In genomic region chr14:31126680-31127079, GRCh38 we compare ENCODE assay signal across 33 cellular contexts.
"Had no signal": no experiment of that assay in that cellular context is flagged by ENCODE, and none has a peak within 500 bp of the region (broad histone marks: within the 10 kb centered on the region; RNA-seq: fewer than 3 reads in every experiment).

No MANE protein-coding gene starts in this region.

- H3K9me3 ChIP-seq: adrenal gland, body of pancreas, breast epithelium had no signal

- H3K27me3 ChIP-seq: adrenal gland, body of pancreas, brain microvascular endothelial cell, breast epithelium had no signal

- DNase-seq: activated B cell treated with CpG ODN at 0.5 μM for 24 hours; activated CD4-positive, alpha-beta memory T cell treated with anti-CD3 and anti-CD28 coated beads for 36 hours; activated CD4-positive, alpha-beta T cell treated with anti-CD3 and anti-CD28 coated beads for 4 hours; activated CD4-positive, alpha-beta T cell treated with anti-CD3 and anti-CD28 coated beads, Interleukin-2, amount 10 ng/mL, durations not matched to agents 24 days and 14 days; activated CD4-positive, alpha-beta T cell treated with anti-CD3 and anti-CD28 coated beads, Interleukin-2, amount 50 U/mL, for 1 hour; activated CD4-positive, alpha-beta T cell treated with anti-CD3 and anti-CD28 coated beads, Interleukin-2, amount 50 U/mL, for 4 hours; activated CD4-positive, CD25-positive, alpha-beta regulatory T cell treated with anti-CD3 and anti-CD28 coated beads, Interleukin-2, amount 50 U/mL, for 72 hours; activated CD8-positive, alpha-beta memory T cell treated with anti-CD3 and anti-CD28 coated beads, Interleukin-2, amount 50 U/mL, for 4 hours; activated CD8-positive, alpha-beta T cell treated with anti-CD3 and anti-CD28 coated beads for 36 hours; activated effector memory CD4-positive, alpha-beta T cell treated with anti-CD3 and anti-CD28 coated beads, Interleukin-2, amount 50 U/mL, for 16 hours; activated gamma-delta T cell treated with Interleukin-2 at 50 U/mL for 16 hours; activated naive CD4-positive, alpha-beta T cell; activated naive CD4-positive, alpha-beta T cell treated with anti-CD3 and anti-CD28 coated beads for 36 hours; activated naive CD4-positive, alpha-beta T cell treated with anti-CD3 and anti-CD28 coated beads, Interleukin-2, amount 50 U/mL, for 16 hours; activated naive CD8-positive, alpha-beta T cell treated with anti-CD3 and anti-CD28 coated beads for 36 hours; activated T-cell treated with anti-CD3 and anti-CD28 coated beads for 4 hours; activated T-cell treated with anti-CD3 and anti-CD28 coated beads, Interleukin-2, amount 50 U/mL, for 1 hour; activated T-cell treated with anti-CD3 and anti-CD28 coated beads, Interleukin-2, amount 50 U/mL, for 4 hours; activated T-cell treated with anti-CD3 and anti-CD28 coated beads, Interleukin-2, amount 50 U/mL, for 72 hours; adrenal gland; amniotic stem cell; aorta; body of pancreas; brain microvascular endothelial cell; central memory CD4-positive, alpha-beta T cell; T-helper 1 cell; T-helper 9 cell had no signal

- H3K4me3 Mint-ChIP-seq: activated B cell treated with CpG ODN at 0.5 μM for 24 hours; activated CD4-positive, alpha-beta memory T cell treated with anti-CD3 and anti-CD28 coated beads for 36 hours; activated CD4-positive, alpha-beta T cell treated with anti-CD3 and anti-CD28 coated beads, Interleukin-2, amount 10 ng/mL, durations not matched to agents 24 days and 14 days; activated CD8-positive, alpha-beta T cell treated with anti-CD3 and anti-CD28 coated beads for 36 hours; activated naive CD4-positive, alpha-beta T cell treated with anti-CD3 and anti-CD28 coated beads for 36 hours; activated naive CD8-positive, alpha-beta T cell treated with anti-CD3 and anti-CD28 coated beads for 36 hours; activated T-cell treated with anti-CD3 and anti-CD28 coated beads, Interleukin-2, amount 50 U/mL, for 4 hours; activated T-cell treated with anti-CD3 and anti-CD28 coated beads, Interleukin-2, amount 50 U/mL, for 72 hours; activated T-helper 1 cell treated with anti-CD3 and anti-CD28 coated beads, Interleukin-12 subunit alpha, Interleukin-12 subunit beta, Interleukin-2, Interleukin-4 antibody, amounts not matched to agents 30 ng/mL and 10 ng/mL and 1 ng/mL, durations not matched to agents 14 hours and 24 hours and 36 hours; activated T-helper 17 cell treated with anti-CD3 and anti-CD28 coated beads, Interleukin-2, amount 50 U/mL, for 72 hours; T-helper 1 cell treated with Interleukin-12 subunit alpha and Interleukin-12 subunit beta and Interleukin-4 antibody, amounts not matched to agents 30 μg/mL and 1 μg/mL, for 36 hours had no signal

- H3K4me1 ChIP-seq: breast epithelium had no signal

- H3K9me3 Mint-ChIP-seq: activated B cell treated with CpG ODN at 0.5 μM for 24 hours; activated CD4-positive, alpha-beta memory T cell treated with anti-CD3 and anti-CD28 coated beads for 36 hours; activated CD4-positive, alpha-beta T cell treated with anti-CD3 and anti-CD28 coated beads, Interleukin-2, amount 10 ng/mL, durations not matched to agents 24 days and 14 days; activated CD8-positive, alpha-beta T cell treated with anti-CD3 and anti-CD28 coated beads for 36 hours; activated naive CD4-positive, alpha-beta T cell treated with anti-CD3 and anti-CD28 coated beads for 36 hours; activated naive CD4-positive, alpha-beta T cell treated with anti-CD3 and anti-CD28 coated beads, Interleukin-2, amount 50 U/mL, for 72 hours; activated naive CD8-positive, alpha-beta T cell treated with anti-CD3 and anti-CD28 coated beads for 36 hours; activated T-cell treated with anti-CD3 and anti-CD28 coated beads, Interleukin-2, amount 50 U/mL, for 4 hours; activated T-cell treated with anti-CD3 and anti-CD28 coated beads, Interleukin-2, amount 50 U/mL, for 72 hours; activated T-helper 1 cell treated with anti-CD3 and anti-CD28 coated beads, Interleukin-12 subunit alpha, Interleukin-12 subunit beta, Interleukin-2, Interleukin-4 antibody, amounts not matched to agents 30 ng/mL and 10 ng/mL and 1 ng/mL, durations not matched to agents 14 hours and 24 hours and 36 hours; activated T-helper 17 cell treated with anti-CD3 and anti-CD28 coated beads, Interleukin-2, amount 50 U/mL, for 72 hours; T-helper 1 cell treated with Interleukin-12 subunit alpha and Interleukin-12 subunit beta and Interleukin-4 antibody, amounts not matched to agents 30 μg/mL and 1 μg/mL, for 36 hours had no signal

- H3K27ac ChIP-seq: adrenal gland, body of pancreas, brain microvascular endothelial cell, breast epithelium, VCaP had no signal

- H3K27me3 Mint-ChIP-seq: activated B cell treated with CpG ODN at 0.5 μM for 24 hours; activated CD4-positive, alpha-beta memory T cell treated with anti-CD3 and anti-CD28 coated beads for 36 hours; activated CD4-positive, alpha-beta T cell treated with anti-CD3 and anti-CD28 coated beads, Interleukin-2, amount 10 ng/mL, durations not matched to agents 24 days and 14 days; activated CD8-positive, alpha-beta T cell treated with anti-CD3 and anti-CD28 coated beads for 36 hours; activated naive CD8-positive, alpha-beta T cell treated with anti-CD3 and anti-CD28 coated beads for 36 hours; activated T-helper 17 cell treated with anti-CD3 and anti-CD28 coated beads, Interleukin-2, amount 50 U/mL, for 72 hours had no signal

- H3K4me3 ChIP-seq: adrenal gland, body of pancreas, breast epithelium had no signal

- ATAC-seq: activated CD8-positive, alpha-beta T cell treated with anti-CD3 and anti-CD28 coated beads for 36 hours; activated naive CD4-positive, alpha-beta T cell treated with anti-CD3 and anti-CD28 coated beads, Interleukin-2, amount 50 U/mL, for 72 hours; activated T-cell treated with anti-CD3 and anti-CD28 coated beads, Interleukin-2, amount 50 U/mL, for 4 hours; activated T-helper 17 cell treated with anti-CD3 and anti-CD28 coated beads, Interleukin-2, amount 50 U/mL, for 72 hours; body of pancreas had no signal

- H3K27ac Mint-ChIP-seq: activated B cell treated with CpG ODN at 0.5 μM for 24 hours; activated CD4-positive, alpha-beta memory T cell treated with anti-CD3 and anti-CD28 coated beads for 36 hours; activated CD8-positive, alpha-beta T cell treated with anti-CD3 and anti-CD28 coated beads for 36 hours; activated naive CD4-positive, alpha-beta T cell treated with anti-CD3 and anti-CD28 coated beads for 36 hours; activated naive CD4-positive, alpha-beta T cell treated with anti-CD3 and anti-CD28 coated beads, Interleukin-2, amount 50 U/mL, for 72 hours; activated naive CD8-positive, alpha-beta T cell treated with anti-CD3 and anti-CD28 coated beads for 36 hours; activated T-cell treated with anti-CD3 and anti-CD28 coated beads, Interleukin-2, amount 50 U/mL, for 72 hours; activated T-helper 1 cell treated with anti-CD3 and anti-CD28 coated beads, Interleukin-12 subunit alpha, Interleukin-12 subunit beta, Interleukin-2, Interleukin-4 antibody, amounts not matched to agents 30 ng/mL and 10 ng/mL and 1 ng/mL, durations not matched to agents 14 hours and 24 hours and 36 hours had no signal
